Comparison of ENCODE assay signal across 16 cellular contexts in genomic region chr18:42719221-42719620, GRCh38.
DNase-seq lines count a peak whose midpoint lies in the region; ATAC-seq and TF ChIP-seq lines count a peak whose summit lies in the region.
"Had no signal": no experiment of that assay in that cellular context is flagged by ENCODE, and none has a peak within 500 bp of the region (broad histone marks: within the 10 kb centered on the region; RNA-seq: fewer than 3 reads in every experiment).

No MANE protein-coding gene starts in this region.

- no peak for TF ChIP-seq CTCF in endodermal cell (conservative IDR thresholded peaks at IDR 0.05)
- TF ChIP-seq CTCF in omental fat pad (IDR thresholded peaks at IDR 0.05) = no peak

- H3K4me3 ChIP-seq in MG63 = no peak overlapping the region
- no peak overlapping the region for H3K4me3 ChIP-seq in endodermal cell (ENCODE audit: low read length)

- no peak overlapping the region for H3K9ac ChIP-seq in endodermal cell (ENCODE audit: extremely low read depth, low read length, poor library complexity, severe bottlenecking)

- H3K36me3 ChIP-seq in MG63 = no peaks in the 10 kb centered on the region
- no peaks in the 10 kb centered on the region for H3K36me3 ChIP-seq in endodermal cell (ENCODE audit: control insufficient read depth, insufficient read depth, low read length)

- H3K36me3 Mint-ChIP-seq in endodermal cell (ENCODE audit: low read depth) = no peaks in the 10 kb centered on the region
- H3K36me3 Mint-ChIP-seq: CD4-positive, CD25-positive, alpha-beta regulatory T cell had no signal

- in situ Hi-C loops in Caki2 (cut with HindIII; ENCODE audit: low pct_unique_long_range_greater_than_20kb, low sequenced_read_pairs) = no loop called here

- no peak overlapping the region for H3K27ac ChIP-seq in endodermal cell (ENCODE audit: low read depth, low read length)

- peak overlapping the region; percentile 26 for H3K27ac Mint-ChIP-seq in endodermal cell
- H3K27ac Mint-ChIP-seq: CD4-positive, CD25-positive, alpha-beta regulatory T cell had no signal

- H3K27me3 ChIP-seq in MG63 (no peaks in the 10 kb centered on the region), endodermal cell (ENCODE audit: control insufficient read depth, insufficient read depth, low read length, poor library complexity, severe bottlenecking) (no peaks in the 10 kb centered on the region)

- H3K27me3 Mint-ChIP-seq in endodermal cell (ENCODE audit: insufficient read depth) = no peaks in the 10 kb centered on the region
- H3K27me3 Mint-ChIP-seq: CD4-positive, CD25-positive, alpha-beta regulatory T cell had no signal

- 74 to 95% methylated on average over 2 to 6 of the region's 6 CpGs for whole genome bisulfite sequencing in endodermal cell (ENCODE audit: insufficient coverage in 1 of 2, insufficient read length in 1 of 2), 2 experiments

- no peaks in the 10 kb centered on the region for H3K4me1 ChIP-seq in endodermal cell (ENCODE audit: control insufficient read depth, insufficient read depth, low read length)

- peak; percentile 54 for DNase-seq in Caki2 (ENCODE audit: low read depth)
- peak; percentile 32 for DNase-seq in MG63
- peak; percentile 97 for DNase-seq in NCI-H69 (lab: John Stamatoyannopoulos, UW)
- no peak for DNase-seq in endodermal cell
- DNase-seq in omental fat pad (ENCODE audit: low spot score) = no peak
- DNase-seq in SKM-1 treated with dmso at 0.1 percent for 144 hours (lab: John Stamatoyannopoulos, UW; ENCODE audit: unreplicated experiment) = no peak
- DNase-seq in activated CD4-positive, alpha-beta T cell treated with anti-CD3 and anti-CD28 coated beads, Interleukin-2, amount 50 U/mL, for 1 hour = no peak
- DNase-seq: AML-193; CD4-positive, CD25-positive, alpha-beta regulatory T cell; H9; KG1; NCI-H1092 treated with DMSO at 0.1 percent for 48 hours; NCI-H187; NCI-H2227 treated with DMSO at 0.1 percent for 48 hours; NCI-H82 had no signal

- ATAC-seq in omental fat pad (ENCODE audit: low FRiP score) (no peak), HG02938 (IDR thresholded peaks at IDR 0.05; ENCODE audit: unreplicated experiment) (no peak)

- no peak overlapping the region for H3K4me3 Mint-ChIP-seq in endodermal cell
- H3K4me3 Mint-ChIP-seq: CD4-positive, CD25-positive, alpha-beta regulatory T cell; H9 had no signal

- H3K9me3 ChIP-seq in MG63 = no peaks in the 10 kb centered on the region
- H3K9me3 ChIP-seq in endodermal cell (ENCODE audit: control insufficient read depth, low read length) = peaks cover 7% of the 10 kb centered on the region

- no peaks in the 10 kb centered on the region for H3K9me3 Mint-ChIP-seq in endodermal cell

- no peaks in the 10 kb centered on the region for H3K4me1 Mint-ChIP-seq in endodermal cell
- H3K4me1 Mint-ChIP-seq: CD4-positive, CD25-positive, alpha-beta regulatory T cell had no signal

Comparison
In these comparisons a context has a peak if more than half of its experiments do, and no peak if none do; other contexts are left out.
1. DNase-seq: peak in Caki2 (single experiment), MG63 (single experiment) and NCI-H69 (single experiment); none in endodermal cell (single experiment), omental fat pad (single experiment), SKM-1 treated with dmso at 0.1 percent for 144 hours (single experiment) and activated CD4-positive, alpha-beta T cell treated with anti-CD3 and anti-CD28 coated beads, Interleukin-2, amount 50 U/mL, for 1 hour (single experiment).